ENCODE assay signal across 25 cellular contexts in genomic region chr5:4802044-4802443, GRCh38.
DNase-seq lines count a peak whose midpoint lies in the region; ATAC-seq and TF ChIP-seq lines count a peak whose summit lies in the region.
"Had no signal": no experiment of that assay in that cellular context is flagged by ENCODE, and none has a peak within 500 bp of the region (broad histone marks: within the 10 kb centered on the region; RNA-seq: fewer than 3 reads in every experiment).

No MANE protein-coding gene starts in this region.

- BruUV-seq in A673 (replicated peaks; lab: Mats Ljungman, UMichigan) = no TSS peak

- POLR2A ChIA-PET in A673 (lab: Charles Lee; ENCODE audit: low non-redundant PET) = no interaction called here

- H3K9me3 ChIP-seq in RWPE2 (ENCODE audit: severe bottlenecking) (no peaks in the 10 kb centered on the region), A673 (ENCODE audit: low read depth, low read length, poor library complexity, severe bottlenecking) (no peaks in the 10 kb centered on the region)

- no peak overlapping the region for H3K27ac ChIP-seq in RWPE2 (ENCODE audit: poor library complexity, severe bottlenecking)
- H3K27ac ChIP-seq in A673 (ENCODE audit: low read depth, low read length, poor library complexity, severe bottlenecking) = no peak overlapping the region
- H3K27ac ChIP-seq: BLaER1 treated with 17β-estradiol and CSF1 and Interleukin-3, amounts not matched to agents 10 nM and 100 nM; epithelial cell of prostate; KMS-11 had no signal

- no peak overlapping the region for H3K4me3 ChIP-seq in RWPE2 (ENCODE audit: severe bottlenecking)
- H3K4me3 ChIP-seq in fibroblast of pulmonary artery (replicated peaks; ENCODE audit: low read depth, low read length) = no peak overlapping the region
- H3K4me3 ChIP-seq in A673 (ENCODE audit: low read depth, low read length, poor library complexity, severe bottlenecking) = no peak overlapping the region
- H3K4me3 ChIP-seq: BLaER1 treated with 17β-estradiol and CSF1 and Interleukin-3, amounts not matched to agents 10 nM and 100 nM had no signal

- TF ChIP-seq CTCF in RWPE2 (IDR thresholded peaks at IDR 0.05; ENCODE audit: poor library complexity, severe bottlenecking) = no peak
- no peak for TF ChIP-seq CTCF in fibroblast of pulmonary artery (IDR thresholded peaks at IDR 0.05; ENCODE audit: low read length, missing control alignments)
- no peak for TF ChIP-seq CTCF in A673 (conservative IDR thresholded peaks at IDR 0.05; ENCODE audit: low read depth, low read length)

- no peaks in the 10 kb centered on the region for H3K36me3 ChIP-seq in RWPE2 (ENCODE audit: low read depth)
- H3K36me3 ChIP-seq in A673 (ENCODE audit: insufficient read depth, low read length, poor library complexity, severe bottlenecking) = no peaks in the 10 kb centered on the region
- H3K36me3 ChIP-seq: BLaER1 treated with 17β-estradiol and CSF1 and Interleukin-3, amounts not matched to agents 10 nM and 100 nM had no signal

- H3K27me3 ChIP-seq in RWPE2 (ENCODE audit: insufficient read depth, poor library complexity, severe bottlenecking) = peaks cover 15% of the 10 kb centered on the region
- H3K27me3 ChIP-seq in A673 (replicated peaks; ENCODE audit: insufficient read depth, low read depth, low read length, poor library complexity) = peaks cover 18% of the 10 kb centered on the region
- H3K27me3 ChIP-seq: BLaER1 treated with 17β-estradiol and CSF1 and Interleukin-3, amounts not matched to agents 10 nM and 100 nM had no signal

- H3K4me1 ChIP-seq in RWPE2 (ENCODE audit: insufficient read depth, poor library complexity, severe bottlenecking) = no peaks in the 10 kb centered on the region
- H3K4me1 ChIP-seq in A673 (ENCODE audit: insufficient read depth, low read length, poor library complexity, severe bottlenecking) = no peaks in the 10 kb centered on the region
- H3K4me1 ChIP-seq: BLaER1 treated with 17β-estradiol and CSF1 and Interleukin-3, amounts not matched to agents 10 nM and 100 nM had no signal

- DNase-seq in Daoy (ENCODE audit: low read depth) (peak; percentile 57), RWPE2 (ENCODE audit: low spot score) (no peak), fibroblast of pulmonary artery (ENCODE audit: low read depth) (peak; percentile 14), retina (peak; percentile 14), A673 (ENCODE audit: low spot score) (no peak), NK-92 (lab: John Stamatoyannopoulos, UW; ENCODE audit: unreplicated experiment) (no peak)
- DNase-seq in effector CD8-positive, alpha-beta T cell (lab: John Stamatoyannopoulos, UW) = no peak
- DNase-seq: activated CD4-positive, alpha-beta T cell treated with anti-CD3 and anti-CD28 coated beads, Interleukin-2, amount 10 ng/mL, durations not matched to agents 7 days and 5 days; activated naive CD4-positive, alpha-beta T cell; activated T-cell treated with anti-CD3 and anti-CD28 coated beads, Interleukin-2, amount 50 U/mL, for 4 hours; effector CD4-positive, alpha-beta T cell; GF-D8; H9; head of caudate nucleus; mesenchymal stem cell; NCI-H146; OCI-M1; SHP77; stimulated activated naive CD8-positive, alpha-beta T cell treated with anti-CD3 and anti-CD28 coated beads, Interleukin-15, amount 100 ng/mL, for 72 hours; T1000 had no signal

- intact Hi-C loops in A673 (cut with micrococcal nuclease; ENCODE audit: unreplicated experiment) = no loop called here

- ATAC-seq in RWPE2 (ENCODE audit: low read depth) (peak; percentile 69), HG03571 (IDR thresholded peaks at IDR 0.05; ENCODE audit: unreplicated experiment) (no peak)
- ATAC-seq: activated T-cell treated with anti-CD3 and anti-CD28 coated beads, Interleukin-2, amount 50 U/mL, for 4 hours; stimulated activated naive CD8-positive, alpha-beta T cell treated with anti-CD3 and anti-CD28 coated beads, Interleukin-15, amount 100 ng/mL, for 72 hours; WTC11 had no signal

- CTCF ChIA-PET in A673 (lab: Charles Lee) = no interaction called here

Comparison
In these comparisons a context has a peak if more than half of its experiments do, and no peak if none do; other contexts are left out.
1. DNase-seq: peak in Daoy (single experiment), fibroblast of pulmonary artery (single experiment) and retina (single experiment); none in RWPE2 (single experiment), A673 (single experiment), effector CD8-positive, alpha-beta T cell (single experiment) and NK-92 (single experiment).